ENCODE assay signal across 8 cellular contexts in genomic region chr6:111484655-111484974, GRCh38.
DNase-seq lines count a peak whose midpoint lies in the region; ATAC-seq and TF ChIP-seq lines count a peak whose summit lies in the region.

No MANE protein-coding gene starts in this region.

- DNase-seq in DMS 273 (lab: John Stamatoyannopoulos, UW; ENCODE audit: unreplicated experiment), result peak; percentile 54
- DNase-seq in DMS 273 treated with DMSO at 0.1 percent for 48 hours (lab: John Stamatoyannopoulos, UW), result no peak
- peak; percentile 59 for DNase-seq in NCI-H82 (lab: John Stamatoyannopoulos, UW)
- no peak for DNase-seq in coronary artery (ENCODE audit: low spot score)
- DNase-seq in nephron progenitor cell, result no peak
- DNase-seq in GM13977 (ENCODE audit: low spot score), result no peak

- H3K9me3 Mint-ChIP-seq in nephron progenitor cell, result peaks cover 6% of the 10 kb centered on the region

- TF ChIP-seq CTCF in coronary artery (IDR thresholded peaks at IDR 0.05), result no peak
- no peak for TF ChIP-seq CTCF in nephron progenitor cell (IDR thresholded peaks at IDR 0.05)
- TF ChIP-seq CTCF in GM13977 (IDR thresholded peaks at IDR 0.05; ENCODE audit: extremely low read depth, insufficient read depth, missing control alignments), result no peak

- H3K27ac Mint-ChIP-seq in nephron progenitor cell, result peak overlapping the region; percentile 99

- H3K4me1 Mint-ChIP-seq in nephron progenitor cell, result peaks cover 41% of the 10 kb centered on the region

- H3K27me3 Mint-ChIP-seq in nephron progenitor cell (ENCODE audit: low read depth, poor library complexity), result no peaks in the 10 kb centered on the region

- in situ Hi-C loops in GM13977 (cut with MboI; ENCODE audit: low pct_unique_long_range_greater_than_20kb, low sequenced_read_pairs, unreplicated experiment), result no loop called here

- H3K4me3 ChIP-seq in coronary artery, result peak overlapping the region; percentile 91

- peak overlapping the region; percentile 93 for H3K4me3 Mint-ChIP-seq in nephron progenitor cell

- peaks cover 28% of the 10 kb centered on the region for H3K36me3 Mint-ChIP-seq in nephron progenitor cell (ENCODE audit: low read depth)

- ATAC-seq in HG02840 (IDR thresholded peaks at IDR 0.05; ENCODE audit: low FRiP score, unreplicated experiment), result no peak
- ATAC-seq in GM18873 (IDR thresholded peaks at IDR 0.05; ENCODE audit: low FRiP score, unreplicated experiment), result no peak

- peak overlapping the region; percentile 100 for H3K27ac ChIP-seq in coronary artery

Comparison
In these comparisons a context has a peak if more than half of its experiments do, and no peak if none do; other contexts are left out.
1. DNase-seq: peak in DMS 273 (single experiment) and NCI-H82 (single experiment); none in DMS 273 treated with DMSO at 0.1 percent for 48 hours (single experiment), coronary artery (single experiment), nephron progenitor cell (single experiment) and GM13977 (single experiment).